15 cellular contexts compared by ENCODE assay signal in the genomic region with DNA sequence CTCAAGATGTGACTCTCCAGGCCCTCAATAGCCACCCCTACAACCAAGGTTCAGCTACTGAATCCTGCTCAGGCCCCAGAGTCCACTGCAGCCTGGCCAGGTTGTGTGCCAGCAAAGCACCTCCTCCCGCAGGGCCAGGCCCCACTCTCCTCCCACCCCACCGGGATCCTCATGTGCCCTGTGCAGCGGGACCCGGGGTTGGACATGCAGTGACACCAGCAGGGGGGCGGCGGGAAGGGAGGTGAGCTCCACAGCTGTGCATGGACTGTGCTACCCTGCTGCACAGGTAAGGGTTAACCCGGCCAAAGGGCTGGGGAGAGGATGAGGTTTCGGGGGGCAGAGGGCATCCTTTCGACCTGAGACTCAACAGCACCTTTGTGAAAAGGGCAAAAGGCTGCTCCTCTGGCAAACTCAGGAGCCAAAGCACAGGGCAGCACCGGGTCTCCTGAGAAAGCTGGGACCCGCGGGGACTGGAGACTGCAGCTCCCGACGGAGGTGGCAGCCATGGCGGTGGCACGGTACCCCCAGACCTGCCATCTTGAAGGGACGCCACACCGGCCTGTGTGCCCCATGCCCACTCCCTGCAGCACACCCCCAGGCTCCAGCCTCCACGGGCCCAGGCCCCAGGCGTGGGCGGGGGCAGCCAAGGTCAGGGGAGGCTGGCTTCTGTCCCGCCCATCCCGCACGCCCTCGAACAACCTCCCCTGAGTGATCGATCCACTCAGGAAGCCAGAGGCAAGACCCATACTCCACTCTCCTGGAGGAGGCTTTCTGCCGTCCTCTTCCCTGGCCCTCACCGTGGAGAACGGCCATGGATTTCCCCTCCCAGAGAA. TPM values are rescaled to one million over a fixed set of nuclear protein-coding genes. Genes with fewer than 3 reads are reported as not detected.
A peak's percentile ranks its signal among the peaks of the same experiment; 100 is the strongest.
DNase-seq lines count a peak whose midpoint lies in the region; ATAC-seq and TF ChIP-seq lines count a peak whose summit lies in the region.
"Had no signal": no experiment of that assay in that cellular context is flagged by ENCODE, and none has a peak within 500 bp of the region (broad histone marks: within the 10 kb centered on the region; RNA-seq: fewer than 3 reads in every experiment).

No MANE protein-coding gene starts in this region.

- DNase-seq in upper lobe of left lung (peak in 1 of 2 donors; percentile 80), SIG-M5 (lab: John Stamatoyannopoulos, UW) (no peak)
- no peak for DNase-seq in stimulated activated CD4-positive, alpha-beta T cell treated with anti-CD3 and anti-CD28 coated beads, Interleukin-1b, Interleukin-23, amount 100 ng/mL, for 48 hours
- no peak for DNase-seq in activated naive CD4-positive, alpha-beta T cell treated with anti-CD3 and anti-CD28 coated beads, Interleukin-2, amount 50 U/mL, for 72 hours (ENCODE audit: low spot score in 2 of 2)
- DNase-seq: activated CD4-positive, alpha-beta T cell treated with anti-CD3 and anti-CD28 coated beads, Interleukin-2, amount 50 U/mL, for 4 hours; CD8-positive, alpha-beta T cell; KBM-7; NCI-H446; OCI-M1; stimulated activated CD8-positive, alpha-beta memory T cell treated with anti-CD3 and anti-CD28 coated beads, Interleukin-4, amount 100 ng/mL, for 48 hours had no signal

- TF ChIP-seq CTCF in nephron (IDR thresholded peaks at IDR 0.05; ENCODE audit: unreplicated experiment in 3 of 3) (no peak), upper lobe of left lung (IDR thresholded peaks at IDR 0.05) (no peak)

- TF ChIP-seq RAD21 in Ishikawa (IDR thresholded peaks at IDR 0.05; ENCODE audit: low read depth): no peak

- TF ChIP-seq POLR2A in upper lobe of left lung (IDR thresholded peaks at IDR 0.05): no peak

- H3K36me3 Mint-ChIP-seq in dendritic cell treated with granulocyte-macrophage colony-stimulating factor and Interleukin-4, amounts not matched to agents 40 ng/mL and 50 ng/mL, for 4 days (ENCODE audit: low read depth): peaks cover 86% of the 10 kb centered on the region
- peaks cover 4% of the 10 kb centered on the region for H3K36me3 Mint-ChIP-seq in nephron (ENCODE audit: low read depth)
- H3K36me3 Mint-ChIP-seq in activated naive CD4-positive, alpha-beta T cell treated with anti-CD3 and anti-CD28 coated beads, Interleukin-2, amount 50 U/mL, for 72 hours: no peaks in the 10 kb centered on the region
- H3K36me3 Mint-ChIP-seq: CD8-positive, alpha-beta T cell had no signal

- no peak overlapping the region for H3K4me3 Mint-ChIP-seq in dendritic cell treated with granulocyte-macrophage colony-stimulating factor and Interleukin-4, amounts not matched to agents 40 ng/mL and 50 ng/mL, for 4 days
- peak overlapping the region in 1 of 3 experiments; percentile 20 for H3K4me3 Mint-ChIP-seq in nephron
- H3K4me3 Mint-ChIP-seq: activated T-helper 17 cell treated with anti-CD3 and anti-CD28 coated beads, Interleukin-2, amount 50 U/mL, for 72 hours; CD8-positive, alpha-beta T cell; T-helper 1 cell treated with Interleukin-12 subunit alpha and Interleukin-12 subunit beta and Interleukin-4 antibody, amounts not matched to agents 30 μg/mL and 1 μg/mL, for 36 hours had no signal

- no peaks in the 10 kb centered on the region for H3K27me3 Mint-ChIP-seq in dendritic cell treated with granulocyte-macrophage colony-stimulating factor and Interleukin-4, amounts not matched to agents 40 ng/mL and 50 ng/mL, for 4 days
- H3K27me3 Mint-ChIP-seq in nephron (ENCODE audit: low read depth): no peaks in the 10 kb centered on the region

- no peaks in the 10 kb centered on the region for H3K27me3 ChIP-seq in upper lobe of left lung

- WGBS in upper lobe of left lung, 2 donors: 53 to 60% methylated on average over 15 to 25 of the region's 29 CpGs

- H3K9me3 Mint-ChIP-seq in dendritic cell treated with granulocyte-macrophage colony-stimulating factor and Interleukin-4, amounts not matched to agents 40 ng/mL and 50 ng/mL, for 4 days: no peaks in the 10 kb centered on the region
- no peaks in the 10 kb centered on the region for H3K9me3 Mint-ChIP-seq in nephron
- H3K9me3 Mint-ChIP-seq in activated naive CD4-positive, alpha-beta T cell treated with anti-CD3 and anti-CD28 coated beads, Interleukin-2, amount 50 U/mL, for 72 hours: no peaks in the 10 kb centered on the region
- H3K9me3 Mint-ChIP-seq: activated T-helper 17 cell treated with anti-CD3 and anti-CD28 coated beads, Interleukin-2, amount 50 U/mL, for 72 hours; CD8-positive, alpha-beta T cell; T-helper 1 cell treated with Interleukin-12 subunit alpha and Interleukin-12 subunit beta and Interleukin-4 antibody, amounts not matched to agents 30 μg/mL and 1 μg/mL, for 36 hours had no signal

- H3K27ac ChIP-seq in upper lobe of left lung: peak overlapping the region; percentile 24 to 94 (median 45)

- ATAC-seq in upper lobe of left lung (ENCODE audit: low FRiP score in 2 of 2): no peak
- no peak for ATAC-seq in activated naive CD4-positive, alpha-beta T cell treated with anti-CD3 and anti-CD28 coated beads, Interleukin-2, amount 50 U/mL, for 72 hours
- ATAC-seq: activated T-helper 17 cell treated with anti-CD3 and anti-CD28 coated beads, Interleukin-2, amount 50 U/mL, for 72 hours; CD8-positive, alpha-beta T cell had no signal

- no peaks in the 10 kb centered on the region for H3K9me3 ChIP-seq in upper lobe of left lung

- peaks cover 84 to 90% (median 87%) of the 10 kb centered on the region in 4 donors for H3K4me1 ChIP-seq in upper lobe of left lung

- H3K4me1 Mint-ChIP-seq in dendritic cell treated with granulocyte-macrophage colony-stimulating factor and Interleukin-4, amounts not matched to agents 40 ng/mL and 50 ng/mL, for 4 days (ENCODE audit: low read depth): peaks cover 84% of the 10 kb centered on the region
- peaks cover 28% of the 10 kb centered on the region for H3K4me1 Mint-ChIP-seq in nephron

- peaks cover 0 to 3% (median 0%) of the 10 kb centered on the region in 4 donors for H3K36me3 ChIP-seq in upper lobe of left lung

- no peak overlapping the region for H3K4me3 ChIP-seq in upper lobe of left lung

- TF ChIP-seq EP300 in Ishikawa (IDR thresholded peaks at IDR 0.05; ENCODE audit: borderline replicate concordance) (no peak), upper lobe of left lung (IDR thresholded peaks at IDR 0.05) (no peak)

- peak overlapping the region; percentile 30 for H3K27ac Mint-ChIP-seq in dendritic cell treated with granulocyte-macrophage colony-stimulating factor and Interleukin-4, amounts not matched to agents 40 ng/mL and 50 ng/mL, for 4 days
- peak overlapping the region; percentile 36 to 84 (median 40) for H3K27ac Mint-ChIP-seq in nephron
- no peak overlapping the region for H3K27ac Mint-ChIP-seq in activated naive CD4-positive, alpha-beta T cell treated with anti-CD3 and anti-CD28 coated beads, Interleukin-2, amount 50 U/mL, for 72 hours
- H3K27ac Mint-ChIP-seq: activated T-helper 17 cell treated with anti-CD3 and anti-CD28 coated beads, Interleukin-2, amount 50 U/mL, for 72 hours; CD8-positive, alpha-beta T cell; T-helper 1 cell treated with Interleukin-12 subunit alpha and Interleukin-12 subunit beta and Interleukin-4 antibody, amounts not matched to agents 30 μg/mL and 1 μg/mL, for 36 hours had no signal

- intact Hi-C loops in dendritic cell treated with granulocyte-macrophage colony-stimulating factor and Interleukin-4, amounts not matched to agents 40 ng/mL and 50 ng/mL, for 4 days (cut with micrococcal nuclease): no loop called here

TF ChIP-seq in Ishikawa, 13 proteins besides CTCF, POLR2A, EP300 and RAD21 (continues in another document):
- 0 out of 2 replicates have a peak, but pooled peaks have one; percentile 37 for TF ChIP-seq EGR1 (IDR thresholded peaks at IDR 0.05)
- TF ChIP-seq, protein P1, sequence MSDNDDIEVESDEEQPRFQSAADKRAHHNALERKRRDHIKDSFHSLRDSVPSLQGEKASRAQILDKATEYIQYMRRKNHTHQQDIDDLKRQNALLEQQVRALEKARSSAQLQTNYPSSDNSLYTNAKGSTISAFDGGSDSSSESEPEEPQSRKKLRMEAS (IDR thresholded peaks at IDR 0.05): peak; percentile 39; the same call in 1 of the 2 replicates
- TF ChIP-seq FOXM1 (IDR thresholded peaks at IDR 0.05; ENCODE audit: borderline replicate concordance, low read depth): no peak

RNA-seq across cellular contexts. Expression of a gene that starts 10.6 kb away (rescaled TPM):
- 100 to 1,000 TPM; 218 to 407 (median 313) TPM for total RNA-seq in upper lobe of left lung
- 10 to 100 TPM; 10.3 to 13.1 TPM for total RNA-seq in activated naive CD4-positive, alpha-beta T cell treated with anti-CD3 and anti-CD28 coated beads, Interleukin-2, amount 50 U/mL, for 72 hours

RNA-seq across cellular contexts. Expression of a gene that starts 26.7 kb away (rescaled TPM):
- total RNA-seq in upper lobe of left lung: 10 to 100 TPM in 1 of 6 donors, 1 to 10 TPM in 5; 3.1 to 27.3 (median 8.6) TPM
- total RNA-seq in activated naive CD4-positive, alpha-beta T cell treated with anti-CD3 and anti-CD28 coated beads, Interleukin-2, amount 50 U/mL, for 72 hours: 10 to 100 TPM; 15.6 to 25.7 TPM

RNA-seq across cellular contexts. Expression of a gene that starts 29.9 kb away (rescaled TPM):
- total RNA-seq in upper lobe of left lung: 10 to 100 TPM in 5 of 6 donors, 1 to 10 TPM in 1; 9.5 to 24.1 (median 12.7) TPM
- total RNA-seq in activated naive CD4-positive, alpha-beta T cell treated with anti-CD3 and anti-CD28 coated beads, Interleukin-2, amount 50 U/mL, for 72 hours: 1 to 10 TPM; 4.1 to 4.3 TPM

RNA-seq across cellular contexts. Expression of a gene that starts 35.4 kb away (rescaled TPM):
- total RNA-seq in upper lobe of left lung: 10 to 100 TPM in 3 of 6 donors, 1 to 10 TPM in 3; 3.1 to 19.2 (median 10.1) TPM
- total RNA-seq in activated naive CD4-positive, alpha-beta T cell treated with anti-CD3 and anti-CD28 coated beads, Interleukin-2, amount 50 U/mL, for 72 hours: 10 to 100 TPM in 1 of 2 donors, 1 to 10 TPM in 1; 7.1 to 14.2 TPM

RNA-seq across cellular contexts. Expression of a gene that starts 45.8 kb away (rescaled TPM):
- total RNA-seq in upper lobe of left lung: 100 to 1,000 TPM in 1 of 6 donors, 10 to 100 TPM in 5; 33.0 to 202 (median 53.1) TPM
- 10 to 100 TPM; 43.7 to 67.3 TPM for total RNA-seq in activated naive CD4-positive, alpha-beta T cell treated with anti-CD3 and anti-CD28 coated beads, Interleukin-2, amount 50 U/mL, for 72 hours

Comparison
In these comparisons a context has a peak if more than half of its experiments do, and no peak if none do; other contexts are left out.
1. H3K27ac Mint-ChIP-seq: peak in dendritic cell treated with granulocyte-macrophage colony-stimulating factor and Interleukin-4, amounts not matched to agents 40 ng/mL and 50 ng/mL, for 4 days (single experiment) and nephron (3 of 3); none in activated naive CD4-positive, alpha-beta T cell treated with anti-CD3 and anti-CD28 coated beads, Interleukin-2, amount 50 U/mL, for 72 hours (0 of 2).
2. RNA of a gene that starts 10.6 kb away (total RNA-seq): 218 to 407 TPM in upper lobe of left lung; 10.3 to 13.1 TPM in activated naive CD4-positive, alpha-beta T cell treated with anti-CD3 and anti-CD28 coated beads, Interleukin-2, amount 50 U/mL, for 72 hours; every median in the first group is over 10 times any median in the second.